In genomic region chrX:11741574-11741973, GRCh38 we compare ENCODE assay signal across 1 cellular context.
TF ChIP-seq lines count a peak whose summit lies in the region.

No MANE protein-coding gene starts in this region.

TF ChIP-seq in A549, 52 proteins besides CTCF, POLR2A, EP300 and RAD21 (continued from another document):
- TF ChIP-seq HMGXB4 (CRISPR knock-in tag; IDR thresholded peaks at IDR 0.05; ENCODE audit: borderline replicate concordance) (no peak), FOSL2 (IDR thresholded peaks at IDR 0.05) (no peak), FOSL2 (CRISPR knock-in tag; IDR thresholded peaks at IDR 0.05) (no peak), BCL3 (IDR thresholded peaks at IDR 0.05) (no peak), PBX3 (IDR thresholded peaks at IDR 0.05) (no peak), JUN (IDR thresholded peaks at IDR 0.05) (no peak), RNF2 (IDR thresholded peaks at IDR 0.05; ENCODE audit: borderline replicate concordance, low read depth) (no peak), CHD4 (IDR thresholded peaks at IDR 0.05; ENCODE audit: borderline replicate concordance) (no peak), TFCP2L1 (CRISPR knock-in tag; IDR thresholded peaks at IDR 0.05) (no peak), GATA3 (IDR thresholded peaks at IDR 0.05; ENCODE audit: borderline replicate concordance) (no peak), HOXB13 (CRISPR knock-in tag; IDR thresholded peaks at IDR 0.05; ENCODE audit: low read depth) (no peak), SREBF2 (IDR thresholded peaks at IDR 0.05) (no peak), ZFP36 (IDR thresholded peaks at IDR 0.05; ENCODE audit: borderline replicate concordance, partially characterized antibody) (no peak)
TF ChIP-seq in A549: peak in this region for 0.
